Comparison of ENCODE assay signal across 8 cellular contexts in genomic region chr2:71067567-71068217, GRCh38. TPM values are rescaled to one million over a fixed set of nuclear protein-coding genes. Genes with fewer than 3 reads are reported as not detected.
A peak's percentile ranks its signal among the peaks of the same experiment; 100 is the strongest.
DNase-seq lines count a peak whose midpoint lies in the region; ATAC-seq lines count a peak whose summit lies in the region.

No MANE protein-coding gene starts in this region.

- H3K4me1 ChIP-seq in BLaER1, result peaks cover 66% of the 10 kb centered on the region
- peaks cover 15 to 34% of the 10 kb centered on the region in 2 donors for H3K4me1 ChIP-seq in duodenal mucosa (ENCODE audit: control insufficient read depth in 1 of 2, insufficient read depth in 2 of 2, low read length in 2 of 2)
- peaks cover 24% of the 10 kb centered on the region for H3K4me1 ChIP-seq in mucosa of stomach (ENCODE audit: control insufficient read depth, insufficient read depth, low read length)

- peak; percentile 0 for ATAC-seq in GM21360 (IDR thresholded peaks at IDR 0.05; ENCODE audit: unreplicated experiment)
- no peak for ATAC-seq in GM21619 (IDR thresholded peaks at IDR 0.05; ENCODE audit: unreplicated experiment)

- H3K9ac ChIP-seq in BLaER1, result peak overlapping the region; percentile 87
- peak overlapping the region; percentile 91 to 98 for H3K9ac ChIP-seq in duodenal mucosa (ENCODE audit: low read depth in 1 of 2, low read length in 2 of 2)
- H3K9ac ChIP-seq in mucosa of stomach (ENCODE audit: low read length), result peak overlapping the region; percentile 95

- H3K4me3 ChIP-seq in BLaER1, result peak overlapping the region; percentile 94
- H3K4me3 ChIP-seq in duodenal mucosa (ENCODE audit: low read depth in 1 of 2, low read length in 2 of 2), result peak overlapping the region; percentile 92 to 93
- H3K4me3 ChIP-seq in mucosa of stomach (ENCODE audit: low read length), result peak overlapping the region; percentile 93

- peak overlapping the region; percentile 78 for H3K27ac ChIP-seq in BLaER1
- H3K27ac ChIP-seq in duodenal mucosa (ENCODE audit: low read depth, low read length), result peak overlapping the region; percentile 95

- H3K9me3 ChIP-seq in BLaER1 (no peaks in the 10 kb centered on the region), duodenal mucosa (ENCODE audit: control insufficient read depth in 1 of 2, low read length in 2 of 2) (no peaks in the 10 kb centered on the region), mucosa of stomach (ENCODE audit: control insufficient read depth, low read length) (no peaks in the 10 kb centered on the region)

- H3K36me3 ChIP-seq in BLaER1 (peaks cover 4% of the 10 kb centered on the region; the same call in 1 of the 2 replicates), duodenal mucosa (ENCODE audit: control insufficient read depth in 1 of 2, insufficient read depth in 2 of 2, low read length in 2 of 2) (peaks cover 0 to 6% of the 10 kb centered on the region in 2 donors), mucosa of stomach (ENCODE audit: control insufficient read depth, insufficient read depth, low read length) (no peaks in the 10 kb centered on the region)

- H3K27me3 ChIP-seq in BLaER1 (no peaks in the 10 kb centered on the region), duodenal mucosa (ENCODE audit: control insufficient read depth in 1 of 2, insufficient read depth in 2 of 2, low read length in 2 of 2) (no peaks in the 10 kb centered on the region), mucosa of stomach (ENCODE audit: control insufficient read depth, insufficient read depth, low read length) (no peaks in the 10 kb centered on the region)

- DNase-seq in NCI-H69 (lab: John Stamatoyannopoulos, UW) (peak; percentile 49), HT-29 (ENCODE audit: low spot score) (no peak), NCI-H526 (lab: John Stamatoyannopoulos, UW) (no peak)

- peaks cover 7% of the 10 kb centered on the region; the same call in 1 of the 2 replicates for H4K20me1 ChIP-seq in BLaER1

- peak overlapping the region; percentile 100 for H3K4me2 ChIP-seq in BLaER1

RNA-seq across cellular contexts. Expression of gene NAGK, which starts 0.8 kb away (rescaled TPM):
- total RNA-seq in HT-29 (2014; rRNA removed; shearing (Covaris generic)), result 17.8 and 29.7 TPM in 2 replicates
